In genomic region chr20:40225596-40225995, GRCh38 we compare ENCODE assay signal across 29 cellular contexts.
"Had no signal": no experiment of that assay in that cellular context is flagged by ENCODE, and none has a peak within 500 bp of the region (broad histone marks: within the 10 kb centered on the region; RNA-seq: fewer than 3 reads in every experiment).

No MANE protein-coding gene starts in this region.

- DNase-seq: Kasumi-1, MG63, NCI-H1048, NCI-H1092 treated with DMSO at 0.1 percent for 48 hours, NCI-H1105 treated with DMSO at 0.1 percent for 48 hours, NCI-H1417, NCI-H1436, NCI-H146, NCI-H1694, NCI-H187, NCI-H1930, NCI-H2029 treated with DMSO at 0.1 percent for 48 hours, NCI-H2171 treated with DMSO at 0.1 percent for 48 hours, NCI-H2227 treated with DMSO at 0.1 percent for 48 hours, NCI-H345, NCI-H446, NCI-H510A treated with DMSO at 0.1 percent for 48 hours, NCI-H524 treated with DMSO at 0.1 percent for 48 hours, NCI-H526 treated with DMSO at 0.1 percent for 48 hours, NCI-H82, PC-9, Right ventricle myocardium superior, RPMI8226, SHP77 treated with DMSO at 0.1 percent for 48 hours, T-cell had no signal

- ATAC-seq: Panc1, SK-N-SH treated with all-trans-retinoic acid at 6 μM for 48 hours, T-cell had no signal

- H3K4me3 ChIP-seq: MG63, PC-9, SJSA1, SK-N-MC had no signal
